ENCODE assay signal across 34 cellular contexts in the genomic region with DNA sequence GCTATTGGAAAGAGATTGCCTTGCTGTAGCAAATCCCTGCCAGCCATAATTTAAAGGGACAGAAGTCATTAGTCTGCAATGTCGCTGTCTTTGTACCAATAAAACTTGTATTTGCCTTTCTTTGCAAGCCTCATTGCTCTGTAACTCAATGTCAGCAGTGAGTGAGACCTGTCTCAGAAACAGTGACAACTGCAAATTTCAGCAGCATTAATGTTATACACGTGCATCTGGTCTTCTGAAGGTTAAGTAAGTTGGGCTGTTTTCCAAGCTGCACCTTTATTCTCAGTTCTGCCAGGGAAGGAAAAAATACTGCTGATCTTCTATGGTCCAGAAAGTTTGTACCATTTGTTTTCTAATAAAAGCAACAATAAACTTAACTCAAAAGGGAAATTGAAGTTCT.
"Had no signal": no experiment of that assay in that cellular context is flagged by ENCODE, and none has a peak within 500 bp of the region (broad histone marks: within the 10 kb centered on the region; RNA-seq: fewer than 3 reads in every experiment).

No MANE protein-coding gene starts in this region.

- DNase-seq: Karpas-422, Kasumi-1, KG1, MG63, MM.1S, MV-4-11, NCI-H1048, NCI-H1092, NCI-H1092 treated with DMSO at 0.1 percent for 48 hours, NCI-H1105, NCI-H1105 treated with DMSO at 0.1 percent for 48 hours, NCI-H1417, NCI-H1417 treated with DMSO at 0.1 percent for 48 hours, NCI-H1436, NCI-H1436 treated with DMSO at 0.1 percent for 48 hours, NCI-H146, NCI-H1694, NCI-H1694 treated with DMSO at 0.1 percent for 48 hours, NCI-H187, NCI-H187 treated with DMSO at 0.1 percent for 48 hours, NCI-H1930, NCI-H2029, NCI-H2029 treated with DMSO at 0.1 percent for 48 hours, NCI-H2081, NCI-H2081 treated with DMSO at 0.1 percent for 48 hours, NCI-H2107, NCI-H2171, NCI-H2171 treated with DMSO at 0.1 percent for 48 hours, NCI-H2227 treated with DMSO at 0.1 percent for 48 hours, NCI-H226, NCI-H345, NCI-H446, NCI-H446 treated with DMSO at 0.1 percent for 48 hours had no signal

- H3K4me2 ChIP-seq: KMS-11 had no signal

- H3K27me3 ChIP-seq: MG63 had no signal

- H3K9me3 ChIP-seq: MG63 had no signal

- H3K9ac ChIP-seq: KMS-11 had no signal

- H3K4me3 ChIP-seq: MG63 had no signal

- H3K27ac ChIP-seq: KMS-11 had no signal

- H3K36me3 ChIP-seq: MG63 had no signal
